In the genomic region with DNA sequence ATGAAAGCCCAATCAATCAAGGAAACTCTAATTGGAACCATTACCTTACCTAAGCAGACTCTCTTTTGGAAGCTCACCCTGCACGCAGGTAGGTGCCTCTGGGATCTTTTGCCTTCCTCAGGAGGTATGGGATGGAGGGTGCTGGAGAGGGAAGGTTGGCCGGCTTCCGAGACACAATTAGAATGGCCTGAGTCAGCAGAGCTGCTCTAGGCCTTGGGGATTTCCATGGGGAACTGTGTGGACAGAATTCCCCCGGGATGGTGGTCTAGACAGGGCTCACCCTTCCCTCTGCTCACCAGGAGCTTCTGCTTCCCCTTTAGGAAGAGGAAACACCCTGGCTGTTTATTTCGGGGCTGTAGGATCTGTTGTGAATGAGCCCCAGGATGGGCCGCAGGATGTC, we compare ENCODE assay signal across 21 cellular contexts.
"Had no signal": no experiment of that assay in that cellular context is flagged by ENCODE, and none has a peak within 500 bp of the region (broad histone marks: within the 10 kb centered on the region; RNA-seq: fewer than 3 reads in every experiment).

No MANE protein-coding gene starts in this region.

- H3K27me3 ChIP-seq: adrenal gland, ascending aorta, dorsolateral prefrontal cortex, gastroesophageal sphincter, heart left ventricle, upper lobe of left lung had no signal

- H3K4me3 Mint-ChIP-seq: activated naive CD8-positive, alpha-beta T cell; activated T-cell treated with anti-CD3 and anti-CD28 coated beads, Interleukin-2, amount 50 U/mL, for 4 hours; naive thymus-derived CD8-positive, alpha-beta T cell; T-cell; T-helper 2 cell treated with Interferon-gamma antibody and Interleukin-4, amounts not matched to agents 5 μg/mL and 100 μg/mL, for 36 hours had no signal

- ATAC-seq: activated T-cell treated with anti-CD3 and anti-CD28 coated beads, Interleukin-2, amount 50 U/mL, for 4 hours; gastroesophageal sphincter; heart left ventricle; left colon; lower lobe of right lung; naive thymus-derived CD8-positive, alpha-beta T cell; T-cell had no signal

- DNase-seq: activated naive CD4-positive, alpha-beta T cell; activated T-cell treated with anti-CD3 and anti-CD28 coated beads, Interleukin-2, amount 50 U/mL, for 4 hours; adrenal gland; central memory CD4-positive, alpha-beta T cell; dorsolateral prefrontal cortex; heart left ventricle; islet precursor cell; left colon; lower lobe of right lung; naive thymus-derived CD8-positive, alpha-beta T cell; stimulated activated CD4-positive, alpha-beta T cell treated with anti-CD3 and anti-CD28 coated beads, Interleukin-4, amount 100 ng/mL, for 1 hour; stimulated activated naive CD4-positive, alpha-beta T cell treated with Interleukin-2 at 50 U/mL for 16 hours; T-cell; upper lobe of left lung had no signal

- H3K9me3 ChIP-seq: adrenal gland, ascending aorta, gastroesophageal sphincter, heart left ventricle, lower lobe of right lung, prostate gland, thoracic aorta, upper lobe of left lung had no signal

- H3K36me3 ChIP-seq: adrenal gland, ascending aorta, gastroesophageal sphincter, heart left ventricle, lower lobe of right lung, prostate gland, thoracic aorta, upper lobe of left lung had no signal

- H3K27ac Mint-ChIP-seq: activated naive CD8-positive, alpha-beta T cell; activated T-helper 2 cell treated with anti-CD3 and anti-CD28 coated beads, Interferon-gamma antibody, Interleukin-2, Interleukin-4, amounts not matched to agents 10 μg/mL and 5 μg/mL and 100 μg/mL, durations not matched to agents 14 hours and 24 hours and 36 hours; T-helper 2 cell treated with Interferon-gamma antibody and Interleukin-4, amounts not matched to agents 5 μg/mL and 100 μg/mL, for 36 hours had no signal

- H3K4me3 ChIP-seq: adrenal gland, ascending aorta, dorsolateral prefrontal cortex, gastroesophageal sphincter, heart left ventricle, lower lobe of right lung, prostate gland, thoracic aorta, upper lobe of left lung had no signal

- H3K27ac ChIP-seq: adrenal gland, ascending aorta, dorsolateral prefrontal cortex, gastroesophageal sphincter, heart left ventricle, lower lobe of right lung, prostate gland, thoracic aorta, upper lobe of left lung had no signal

- H3K4me1 ChIP-seq: adrenal gland, ascending aorta, gastroesophageal sphincter, prostate gland had no signal

- H3K27me3 Mint-ChIP-seq: activated naive CD8-positive, alpha-beta T cell; naive thymus-derived CD8-positive, alpha-beta T cell had no signal

- H3K9me3 Mint-ChIP-seq: activated T-cell treated with anti-CD3 and anti-CD28 coated beads, Interleukin-2, amount 50 U/mL, for 4 hours; activated T-helper 2 cell treated with anti-CD3 and anti-CD28 coated beads, Interferon-gamma antibody, Interleukin-2, Interleukin-4, amounts not matched to agents 10 μg/mL and 5 μg/mL and 100 μg/mL, durations not matched to agents 14 hours and 24 hours and 36 hours; naive thymus-derived CD8-positive, alpha-beta T cell; T-cell; T-helper 2 cell treated with Interferon-gamma antibody and Interleukin-4, amounts not matched to agents 5 μg/mL and 100 μg/mL, for 36 hours had no signal

- H3K36me3 Mint-ChIP-seq: activated naive CD8-positive, alpha-beta T cell; naive thymus-derived CD8-positive, alpha-beta T cell; T-cell had no signal
